1 cellular context compared by ENCODE assay signal in genomic region chr11:119417726-119418540, GRCh38.
TF ChIP-seq lines count a peak whose summit lies in the region.

No MANE protein-coding gene starts in this region.

TF ChIP-seq in IMR-90, 13 proteins besides CTCF, POLR2A, EP300 and RAD21:
- peak; percentile 32; the same call in 1 of the 2 replicates for TF ChIP-seq NFE2L2 (IDR thresholded peaks at IDR 0.05; ENCODE audit: low read depth, low read length)
- TF ChIP-seq MAZ (IDR thresholded peaks at IDR 0.05; ENCODE audit: borderline replicate concordance, low read depth, low read length) = no peak; the same call in 1 of the 2 replicates
- TF ChIP-seq USF2 (IDR thresholded peaks at IDR 0.05; ENCODE audit: low read depth, low read length) = peak; percentile 98
- peak; percentile 100 for TF ChIP-seq MXI1 (IDR thresholded peaks at IDR 0.05; ENCODE audit: borderline replicate concordance, low read depth, low read length)
- peak; percentile 48 for TF ChIP-seq MAFK (IDR thresholded peaks at IDR 0.05; ENCODE audit: low read depth, low read length)
- TF ChIP-seq FOS (IDR thresholded peaks at IDR 0.05; ENCODE audit: low read depth, low read length) = peak; percentile 79
- peak; percentile 61 for TF ChIP-seq BHLHE40 (IDR thresholded peaks at IDR 0.05; ENCODE audit: low read depth, low read length)
- TF ChIP-seq RCOR1 (IDR thresholded peaks at IDR 0.05; ENCODE audit: insufficient replicate concordance, low read length) = no peak
- TF ChIP-seq RFX5 (IDR thresholded peaks at IDR 0.05; ENCODE audit: low read depth, low read length) = no peak
TF ChIP-seq in IMR-90: peak in this region for 6.
